In the genomic region with DNA sequence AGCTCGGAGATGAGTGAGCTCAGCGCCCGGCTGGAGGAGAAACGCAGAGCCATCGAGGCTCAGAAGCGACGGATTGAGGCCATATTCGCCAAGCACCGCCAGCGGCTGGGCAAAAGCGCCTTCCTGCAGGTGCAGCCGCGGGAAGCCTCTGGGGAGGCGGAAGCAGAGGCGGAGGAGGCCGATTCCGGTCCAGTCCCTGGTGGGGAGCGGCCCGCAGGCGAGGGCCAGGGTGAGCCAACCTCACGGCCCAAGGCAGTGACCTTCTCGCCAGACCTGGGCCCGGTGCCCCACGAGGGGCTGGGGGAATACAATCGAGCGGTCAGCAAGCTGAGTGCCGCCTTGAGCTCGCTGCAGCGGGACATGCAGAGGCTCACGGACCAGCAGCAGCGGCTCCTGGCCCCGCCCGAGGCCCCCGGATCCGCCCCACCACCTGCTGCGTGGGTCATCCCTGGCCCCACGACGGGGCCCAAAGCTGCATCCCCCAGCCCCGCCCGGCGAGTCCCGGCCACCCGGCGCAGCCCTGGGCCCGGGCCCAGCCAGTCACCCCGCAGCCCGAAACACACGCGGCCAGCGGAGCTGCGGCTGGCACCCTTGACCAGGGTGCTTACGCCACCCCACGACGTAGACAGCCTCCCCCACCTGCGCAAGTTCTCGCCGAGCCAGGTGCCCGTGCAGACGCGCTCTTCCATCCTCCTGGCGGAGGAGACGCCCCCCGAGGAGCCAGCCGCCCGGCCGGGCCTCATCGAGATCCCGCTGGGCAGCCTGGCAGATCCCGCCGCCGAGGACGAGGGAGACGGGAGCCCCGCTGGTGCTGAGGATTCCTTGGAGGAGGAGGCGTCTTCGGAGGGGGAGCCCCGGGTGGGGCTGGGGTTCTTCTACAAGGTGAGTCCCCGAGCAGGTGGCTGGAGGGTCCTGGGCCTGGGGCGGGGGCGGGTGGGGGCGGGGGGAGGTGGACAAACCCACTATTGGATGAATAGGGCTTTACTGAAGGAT, we compare ENCODE assay signal across 20 cellular contexts. TPM values are rescaled to one million over a fixed set of nuclear protein-coding genes. Genes with fewer than 3 reads are reported as not detected.
"Had no signal": no experiment of that assay in that cellular context is flagged by ENCODE, and none has a peak within 500 bp of the region (broad histone marks: within the 10 kb centered on the region; RNA-seq: fewer than 3 reads in every experiment).

No MANE protein-coding gene starts in this region.

- H3K36me3 ChIP-seq: neural progenitor cell had no signal

- H3K4me2 ChIP-seq: hepatocyte, neural progenitor cell had no signal

- H2AFZ ChIP-seq: hepatocyte, neural progenitor cell had no signal

- H3K79me2 ChIP-seq: hepatocyte had no signal

- H3K27ac ChIP-seq: coronary artery, hepatocyte, neural progenitor cell, pancreas, prostate gland, right lobe of liver, tibial artery, upper lobe of right lung, vagina had no signal

- H3K4me3 ChIP-seq: coronary artery, hepatocyte, neural progenitor cell, pancreas, prostate gland, right lobe of liver, tibial artery, upper lobe of right lung, vagina had no signal

- ATAC-seq: stimulated activated memory B cell treated with anti-CD40 and anti-IgM and Interleukin-4, amounts not matched to agents 10 μg/mL and 1 μg/mL and 100 μg/mL, for 72 hours; upper lobe of right lung had no signal

- DNase-seq: effector CD4-positive, alpha-beta T cell; foreskin melanocyte; head of caudate nucleus; midbrain; nucleus accumbens; stimulated activated CD4-positive, alpha-beta T cell treated with anti-CD3 and anti-CD28 coated beads, Interleukin-4, amount 100 ng/mL, for 24 hours; tibial artery had no signal

- H3K9me3 ChIP-seq: pancreas, prostate gland, right lobe of liver, tibial artery, upper lobe of right lung, vagina had no signal

- H3K4me1 ChIP-seq: neural progenitor cell, prostate gland, tibial artery, vagina had no signal

- H3K27me3 ChIP-seq: hepatocyte, neural progenitor cell, pancreas, right lobe of liver, upper lobe of right lung, vagina had no signal

RNA-seq across cellular contexts. Expression of a gene that starts 16.9 kb away (rescaled TPM):
- total RNA-seq: dermis microvascular lymphatic vessel endothelial cell had no signal

RNA-seq across cellular contexts. Expression of a gene that starts 20.9 kb away (rescaled TPM):
- total RNA-seq: chondrocyte, dermis microvascular lymphatic vessel endothelial cell, hepatocyte, kidney epithelial cell, temporal lobe, vagina had no signal
